11 cellular contexts compared by ENCODE assay signal in genomic region chr10:28087675-28088351, GRCh38.
DNase-seq lines count a peak whose midpoint lies in the region; ATAC-seq, FAIRE-seq and TF ChIP-seq lines count a peak whose summit lies in the region.
"Had no signal": no experiment of that assay in that cellular context is flagged by ENCODE, and none has a peak within 500 bp of the region (broad histone marks: within the 10 kb centered on the region; RNA-seq: fewer than 3 reads in every experiment).

No MANE protein-coding gene starts in this region.

- TF ChIP-seq RAD21 in Ishikawa (IDR thresholded peaks at IDR 0.05; ENCODE audit: low read depth): no peak

- H3K4me3 ChIP-seq in vagina (no peak overlapping the region), small intestine (ENCODE audit: low read depth in 1 of 2, low read length in 2 of 2) (no peak overlapping the region)
- H3K4me3 ChIP-seq: cardiac muscle cell had no signal

- peak; percentile 42 for DNase-seq in CD1c-positive myeloid dendritic cell (ENCODE audit: extremely low spot score)
- DNase-seq in activated naive CD4-positive, alpha-beta T cell treated with anti-CD3 and anti-CD28 coated beads, Interleukin-2, amount 50 U/mL, for 72 hours (ENCODE audit: low spot score in 2 of 2): no peak
- peak; percentile 94 for DNase-seq in iris pigment epithelial cell (ENCODE audit: low read depth)
- DNase-seq in GM12892 (ENCODE audit: insufficient read length): no peak
- DNase-seq in vagina (ENCODE audit: extremely low spot score in 2 of 2): no peak
- DNase-seq in small intestine: no peak
- DNase-seq: natural killer cell had no signal

- TF ChIP-seq POLR2A in GM12892 (IDR thresholded peaks at IDR 0.05; ENCODE audit: low read depth, low read length) (no peak), vagina (IDR thresholded peaks at IDR 0.05) (no peak)

- H3K27ac ChIP-seq in vagina (no peak overlapping the region), small intestine (ENCODE audit: low read depth in 1 of 2, low read length in 1 of 2) (no peak overlapping the region)
- H3K27ac ChIP-seq: cardiac muscle cell, VCaP had no signal

- TF ChIP-seq CTCF in vagina (IDR thresholded peaks at IDR 0.05): no peak

- no peaks in the 10 kb centered on the region for H3K36me3 ChIP-seq in vagina
- peaks cover 0 to 2% of the 10 kb centered on the region in 2 donors for H3K36me3 ChIP-seq in small intestine (ENCODE audit: control insufficient read depth in 2 of 2, insufficient read depth in 2 of 2, low read length in 2 of 2)

- peaks cover 17 to 44% of the 10 kb centered on the region in 2 donors for H3K36me3 Mint-ChIP-seq in activated naive CD4-positive, alpha-beta T cell treated with anti-CD3 and anti-CD28 coated beads, Interleukin-2, amount 50 U/mL, for 72 hours

- TF ChIP-seq EP300 in Ishikawa (IDR thresholded peaks at IDR 0.05; ENCODE audit: borderline replicate concordance): no peak

- H3K9me3 ChIP-seq in vagina: no peaks in the 10 kb centered on the region
- no peaks in the 10 kb centered on the region for H3K9me3 ChIP-seq in small intestine (ENCODE audit: control insufficient read depth, low read depth)

- H3K27ac Mint-ChIP-seq in activated naive CD4-positive, alpha-beta T cell treated with anti-CD3 and anti-CD28 coated beads, Interleukin-2, amount 50 U/mL, for 72 hours: peak overlapping the region; percentile 67 to 92
- H3K27ac Mint-ChIP-seq: natural killer cell had no signal

- intact Hi-C loops in vagina (cut with DNase I): no loop called here

- 87 to 92% (median 91%) methylated on average over 2 of the region's 2 CpGs for WGBS in small intestine, 3 donors

- H3K4me1 ChIP-seq in vagina (no peaks in the 10 kb centered on the region), small intestine (ENCODE audit: control insufficient read depth in 2 of 2, insufficient read depth in 1 of 2, low read depth in 1 of 2, low read length in 1 of 2) (no peaks in the 10 kb centered on the region)

- FAIRE-seq in GM12892 (lab: Jason Lieb, UNC) (no peak), small intestine (lab: Jason Lieb, UNC) (no peak)

- ATAC-seq in activated naive CD4-positive, alpha-beta T cell treated with anti-CD3 and anti-CD28 coated beads, Interleukin-2, amount 50 U/mL, for 72 hours: peak; percentile 75 to 77
- no peak for ATAC-seq in HG03025 (IDR thresholded peaks at IDR 0.05; ENCODE audit: low FRiP score, unreplicated experiment)

- H3K27me3 ChIP-seq in vagina: no peaks in the 10 kb centered on the region
- no peaks in the 10 kb centered on the region for H3K27me3 ChIP-seq in small intestine (ENCODE audit: control insufficient read depth in 2 of 2, insufficient read depth in 2 of 2, low read length in 2 of 2)
- H3K27me3 ChIP-seq: cardiac muscle cell had no signal

- H3K9me3 Mint-ChIP-seq in activated naive CD4-positive, alpha-beta T cell treated with anti-CD3 and anti-CD28 coated beads, Interleukin-2, amount 50 U/mL, for 72 hours: peaks cover 0 to 17% of the 10 kb centered on the region in 2 donors

TF ChIP-seq in Ishikawa, 13 proteins besides CTCF, POLR2A, EP300 and RAD21:
- TF ChIP-seq CREB1 (IDR thresholded peaks at IDR 0.05; ENCODE audit: low read depth): no peak
- TF ChIP-seq CEBPB (IDR thresholded peaks at IDR 0.05): peak; percentile 47; the same call in 1 of the 2 replicates

Comparison
In these comparisons a context has a peak if more than half of its experiments do, and no peak if none do; other contexts are left out.
1. DNase-seq: peak in CD1c-positive myeloid dendritic cell (single experiment) and iris pigment epithelial cell (single experiment); none in activated naive CD4-positive, alpha-beta T cell treated with anti-CD3 and anti-CD28 coated beads, Interleukin-2, amount 50 U/mL, for 72 hours (0 of 2), GM12892 (single experiment), vagina (0 of 2) and small intestine (single experiment).